16 cellular contexts compared by ENCODE assay signal in genomic region chr7:114112806-114113205, GRCh38.
"Had no signal": no experiment of that assay in that cellular context is flagged by ENCODE, and none has a peak within 500 bp of the region (broad histone marks: within the 10 kb centered on the region; RNA-seq: fewer than 3 reads in every experiment).

No MANE protein-coding gene starts in this region.

- H3K27me3 ChIP-seq: gastroesophageal sphincter, tibial artery had no signal

- FAIRE-seq: astrocyte, islet of Langerhans had no signal

- H3K27ac ChIP-seq: tibial artery had no signal

- H3K36me3 ChIP-seq: gastroesophageal sphincter, tibial artery had no signal

- ATAC-seq: natural killer cell; stimulated activated naive CD8-positive, alpha-beta T cell treated with anti-CD3 and anti-CD28 coated beads, Interleukin-15, amount 100 ng/mL, for 72 hours; WTC11 had no signal

- H3K9me3 ChIP-seq: gastroesophageal sphincter, tibial artery had no signal

- H3K4me3 ChIP-seq: gastroesophageal sphincter, tibial artery had no signal

- DNase-seq: activated gamma-delta T cell treated with Interleukin-2 at 50 U/mL for 16 hours; activated T-cell treated with anti-CD3 and anti-CD28 coated beads, Interleukin-2, amount 50 U/mL, for 1 hour; central memory CD4-positive, alpha-beta T cell; effector memory CD4-positive, alpha-beta T cell; head of caudate nucleus; left ventricle myocardium superior; mammary epithelial cell; midbrain; natural killer cell; stimulated activated CD4-positive, alpha-beta T cell treated with anti-CD3 and anti-CD28 coated beads, Interleukin-1b, Interleukin-23, amount 100 ng/mL, for 48 hours; stimulated activated naive CD8-positive, alpha-beta T cell treated with anti-CD3 and anti-CD28 coated beads, Interleukin-15, amount 100 ng/mL, for 72 hours; tibial artery had no signal
